In genomic region chr4:18342847-18343246, GRCh38 we compare ENCODE assay signal across 19 cellular contexts.
"Had no signal": no experiment of that assay in that cellular context is flagged by ENCODE, and none has a peak within 500 bp of the region (broad histone marks: within the 10 kb centered on the region; RNA-seq: fewer than 3 reads in every experiment).

No MANE protein-coding gene starts in this region.

- H3K27ac ChIP-seq: coronary artery, dorsolateral prefrontal cortex, esophagus muscularis mucosa, foreskin keratinocyte, gastroesophageal sphincter, heart left ventricle, hepatocyte, left lung, lower lobe of right lung had no signal

- H3K4me1 ChIP-seq: esophagus muscularis mucosa, foreskin keratinocyte, gastroesophageal sphincter, heart left ventricle, left lung, lower lobe of right lung had no signal

- H3K4me3 Mint-ChIP-seq: mesothelial cell of epicardium, naive B cell had no signal

- H3K36me3 ChIP-seq: esophagus muscularis mucosa, gastroesophageal sphincter, heart left ventricle, left lung, lower lobe of right lung had no signal

- H3K9me3 ChIP-seq: lower lobe of right lung, mucosa of descending colon had no signal

- H2AFZ ChIP-seq: hepatocyte had no signal

- H3K4me1 Mint-ChIP-seq: mesothelial cell of epicardium, naive B cell had no signal

- ATAC-seq: foreskin keratinocyte, gastroesophageal sphincter, heart left ventricle, left cardiac atrium, left lung, left ventricle myocardium superior, mucosa of descending colon had no signal

- H3K27ac Mint-ChIP-seq: mesothelial cell of epicardium had no signal

- H3K27me3 Mint-ChIP-seq: naive B cell had no signal

- H3K4me3 ChIP-seq: coronary artery, dorsolateral prefrontal cortex, esophagus muscularis mucosa, gastroesophageal sphincter, heart left ventricle, hepatocyte, left lung, lower lobe of right lung, mucosa of descending colon had no signal

- DNase-seq: dermis blood vessel endothelial cell; dorsolateral prefrontal cortex; effector CD4-positive, alpha-beta T cell; effector memory CD4-positive, alpha-beta T cell; foreskin keratinocyte; heart left ventricle; hypothalamus; left cardiac atrium; left ventricle myocardium superior; lower lobe of right lung; mesenchymal stem cell; mucosa of descending colon; naive B cell had no signal

- H3K27me3 ChIP-seq: esophagus muscularis mucosa, foreskin keratinocyte, gastroesophageal sphincter, heart left ventricle, hepatocyte, left lung had no signal

- H3K4me2 ChIP-seq: hepatocyte had no signal

- H3K36me3 Mint-ChIP-seq: mesothelial cell of epicardium, naive B cell had no signal
